ENCODE assay signal across 8 cellular contexts in the genomic region with DNA sequence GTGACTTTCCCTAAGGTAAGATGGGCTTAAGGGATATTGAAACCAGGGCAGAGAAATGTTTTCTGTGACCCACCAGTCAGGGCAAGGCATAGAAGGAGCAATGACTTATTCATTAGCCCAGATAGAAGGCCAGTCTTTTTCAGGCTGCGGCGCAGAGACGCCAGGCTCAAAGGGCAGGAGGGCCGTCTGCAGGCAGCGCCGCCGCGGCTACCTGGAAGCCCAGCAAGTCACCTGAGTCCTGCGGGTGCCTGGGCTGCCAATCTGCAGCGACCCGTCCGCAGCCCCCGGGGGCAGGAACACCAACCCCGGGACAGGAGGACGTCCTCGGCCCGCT. TPM values are rescaled to one million over a fixed set of nuclear protein-coding genes. Genes with fewer than 3 reads are reported as not detected.
DNase-seq lines count a peak whose midpoint lies in the region; ATAC-seq and TF ChIP-seq lines count a peak whose summit lies in the region.

No MANE protein-coding gene starts in this region.

- H3K4me3 ChIP-seq in HEK293 (ENCODE audit: low read depth, low read length), result peak overlapping the region; percentile 78
- H3K4me3 ChIP-seq in WI38 (ENCODE audit: low read depth, low read length), result peak overlapping the region; percentile 34
- peak overlapping the region; percentile 62 for H3K4me3 ChIP-seq in iPS-18c (ENCODE audit: insufficient read depth, low read depth, low read length)
- peak overlapping the region in 2 of 3 donors; percentile 14 to 36 for H3K4me3 ChIP-seq in skeletal muscle tissue (ENCODE audit: low read length in 3 of 3)

- no peak for TF ChIP-seq CTCF in HEK293 (tag by site-specific recombination; IDR thresholded peaks at IDR 0.05)
- TF ChIP-seq CTCF in WI38 (IDR thresholded peaks at IDR 0.05; ENCODE audit: low read depth, low read length), result no peak

- no peak for DNase-seq in activated effector memory CD4-positive, alpha-beta T cell treated with Interleukin-2 at 50 U/mL for 16 hours
- DNase-seq in activated CD4-positive, alpha-beta T cell treated with anti-CD3 and anti-CD28 coated beads for 4 hours, result no peak
- no peak for DNase-seq in NOMO-1 treated with dmso at 0.1 percent for 144 hours (lab: John Stamatoyannopoulos, UW; ENCODE audit: unreplicated experiment)

- H3K27ac ChIP-seq in HEK293 (ENCODE audit: extremely low read depth, low read depth, low read length) (no peak overlapping the region; the same call in 1 of the 2 replicates), skeletal muscle tissue (ENCODE audit: low read depth, low read length) (no peak overlapping the region)

- CTCF ChIA-PET in HEK293 (lab: Yijun Ruan, JAX), result no interaction called here

- POLR2A ChIA-PET in HEK293 (lab: Yijun Ruan, JAX), result no interaction called here

- no peak for ATAC-seq in HG02885 (IDR thresholded peaks at IDR 0.05; ENCODE audit: poor library complexity, unreplicated experiment)

- H3K36me3 ChIP-seq in HEK293 (ENCODE audit: control insufficient read depth in 2 of 2, insufficient read depth in 1 of 2, low read length in 2 of 2), result no peaks in the 10 kb centered on the region
- H3K36me3 ChIP-seq in skeletal muscle tissue (ENCODE audit: control insufficient read depth in 3 of 3, insufficient read depth in 3 of 3, low read length in 3 of 3), result no peaks in the 10 kb centered on the region

- peaks cover 20 to 45% (median 25%) of the 10 kb centered on the region in 3 donors for H3K27me3 ChIP-seq in skeletal muscle tissue (ENCODE audit: control insufficient read depth in 3 of 3, insufficient read depth in 3 of 3, low read length in 3 of 3)

- no peak overlapping the region for H3K9ac ChIP-seq in skeletal muscle tissue (ENCODE audit: low read depth in 1 of 3, low read length in 3 of 3)

- H3K4me1 ChIP-seq in HEK293 (ENCODE audit: control insufficient read depth, insufficient read depth, low read length), result no peaks in the 10 kb centered on the region
- H3K4me1 ChIP-seq in skeletal muscle tissue (ENCODE audit: control insufficient read depth in 3 of 3, insufficient read depth in 3 of 3, low read length in 3 of 3), result peaks cover 0 to 7% (median 0%) of the 10 kb centered on the region in 3 donors

- H3K9me3 ChIP-seq in HEK293 (ENCODE audit: control insufficient read depth, insufficient read depth, low read depth, low read length), result no peaks in the 10 kb centered on the region
- H3K9me3 ChIP-seq in iPS-18c (ENCODE audit: control insufficient read depth, insufficient read depth, low read length), result peaks cover 2% of the 10 kb centered on the region
- H3K9me3 ChIP-seq in skeletal muscle tissue (ENCODE audit: control insufficient read depth in 3 of 3, low read length in 3 of 3), result no peaks in the 10 kb centered on the region

TF ChIP-seq in HEK293, 187 proteins besides CTCF, POLR2A, EP300 and RAD21:
- TF ChIP-seq ZNF335 (tag by site-specific recombination; conservative IDR thresholded peaks at IDR 0.05) (peak; percentile 40), ZNF624 (tag by site-specific recombination; IDR thresholded peaks at IDR 0.05) (no peak), ZNF184 (tag by site-specific recombination; IDR thresholded peaks at IDR 0.05) (no peak), ZBTB48 (tag by site-specific recombination; IDR thresholded peaks at IDR 0.05) (peak; percentile 61; the same call in 1 of the 2 replicates), ZNF202 (tag by site-specific recombination; IDR thresholded peaks at IDR 0.05; ENCODE audit: borderline replicate concordance) (no peak), ZNF16 (tag by site-specific recombination; IDR thresholded peaks at IDR 0.05; ENCODE audit: low read depth) (no peak)
- TF ChIP-seq, protein P1, sequence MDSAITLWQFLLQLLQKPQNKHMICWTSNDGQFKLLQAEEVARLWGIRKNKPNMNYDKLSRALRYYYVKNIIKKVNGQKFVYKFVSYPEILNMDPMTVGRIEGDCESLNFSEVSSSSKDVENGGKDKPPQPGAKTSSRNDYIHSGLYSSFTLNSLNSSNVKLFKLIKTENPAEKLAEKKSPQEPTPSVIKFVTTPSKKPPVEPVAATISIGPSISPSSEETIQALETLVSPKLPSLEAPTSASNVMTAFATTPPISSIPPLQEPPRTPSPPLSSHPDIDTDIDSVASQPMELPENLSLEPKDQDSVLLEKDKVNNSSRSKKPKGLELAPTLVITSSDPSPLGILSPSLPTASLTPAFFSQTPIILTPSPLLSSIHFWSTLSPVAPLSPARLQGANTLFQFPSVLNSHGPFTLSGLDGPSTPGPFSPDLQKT (IDR thresholded peaks at IDR 0.05; ENCODE audit: borderline replicate concordance, low read depth, low read length), result no peak
- TF ChIP-seq, protein P2, sequence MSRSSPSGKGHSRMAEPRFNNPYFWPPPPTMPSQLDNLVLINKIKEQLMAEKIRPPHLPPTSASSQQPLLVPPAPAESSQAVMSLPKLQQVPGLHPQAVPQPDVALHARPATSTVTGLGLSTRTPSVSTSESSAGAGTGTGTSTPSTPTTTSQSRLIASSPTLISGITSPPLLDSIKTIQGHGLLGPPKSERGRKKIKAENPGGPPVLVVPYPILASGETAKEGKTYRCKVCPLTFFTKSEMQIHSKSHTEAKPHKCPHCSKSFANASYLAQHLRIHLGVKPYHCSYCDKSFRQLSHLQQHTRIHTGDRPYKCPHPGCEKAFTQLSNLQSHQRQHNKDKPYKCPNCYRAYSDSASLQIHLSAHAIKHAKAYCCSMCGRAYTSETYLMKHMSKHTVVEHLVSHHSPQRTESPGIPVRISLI (tag by site-specific recombination; IDR thresholded peaks at IDR 0.05), result no peak
- TF ChIP-seq, protein P3, sequence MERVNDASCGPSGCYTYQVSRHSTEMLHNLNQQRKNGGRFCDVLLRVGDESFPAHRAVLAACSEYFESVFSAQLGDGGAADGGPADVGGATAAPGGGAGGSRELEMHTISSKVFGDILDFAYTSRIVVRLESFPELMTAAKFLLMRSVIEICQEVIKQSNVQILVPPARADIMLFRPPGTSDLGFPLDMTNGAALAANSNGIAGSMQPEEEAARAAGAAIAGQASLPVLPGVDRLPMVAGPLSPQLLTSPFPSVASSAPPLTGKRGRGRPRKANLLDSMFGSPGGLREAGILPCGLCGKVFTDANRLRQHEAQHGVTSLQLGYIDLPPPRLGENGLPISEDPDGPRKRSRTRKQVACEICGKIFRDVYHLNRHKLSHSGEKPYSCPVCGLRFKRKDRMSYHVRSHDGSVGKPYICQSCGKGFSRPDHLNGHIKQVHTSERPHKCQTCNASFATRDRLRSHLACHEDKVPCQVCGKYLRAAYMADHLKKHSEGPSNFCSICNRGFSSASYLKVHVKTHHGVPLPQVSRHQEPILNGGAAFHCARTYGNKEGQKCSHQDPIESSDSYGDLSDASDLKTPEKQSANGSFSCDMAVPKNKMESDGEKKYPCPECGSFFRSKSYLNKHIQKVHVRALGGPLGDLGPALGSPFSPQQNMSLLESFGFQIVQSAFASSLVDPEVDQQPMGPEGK (tag by site-specific recombination; IDR thresholded peaks at IDR 0.05), result 0 out of 2 replicates have a peak, but pooled peaks have one; percentile 76
- TF ChIP-seq, protein P4, sequence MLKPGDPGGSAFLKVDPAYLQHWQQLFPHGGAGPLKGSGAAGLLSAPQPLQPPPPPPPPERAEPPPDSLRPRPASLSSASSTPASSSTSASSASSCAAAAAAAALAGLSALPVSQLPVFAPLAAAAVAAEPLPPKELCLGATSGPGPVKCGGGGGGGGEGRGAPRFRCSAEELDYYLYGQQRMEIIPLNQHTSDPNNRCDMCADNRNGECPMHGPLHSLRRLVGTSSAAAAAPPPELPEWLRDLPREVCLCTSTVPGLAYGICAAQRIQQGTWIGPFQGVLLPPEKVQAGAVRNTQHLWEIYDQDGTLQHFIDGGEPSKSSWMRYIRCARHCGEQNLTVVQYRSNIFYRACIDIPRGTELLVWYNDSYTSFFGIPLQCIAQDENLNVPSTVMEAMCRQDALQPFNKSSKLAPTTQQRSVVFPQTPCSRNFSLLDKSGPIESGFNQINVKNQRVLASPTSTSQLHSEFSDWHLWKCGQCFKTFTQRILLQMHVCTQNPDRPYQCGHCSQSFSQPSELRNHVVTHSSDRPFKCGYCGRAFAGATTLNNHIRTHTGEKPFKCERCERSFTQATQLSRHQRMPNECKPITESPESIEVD (tag by site-specific recombination; IDR thresholded peaks at IDR 0.05), result no peak
- TF ChIP-seq, protein P5, sequence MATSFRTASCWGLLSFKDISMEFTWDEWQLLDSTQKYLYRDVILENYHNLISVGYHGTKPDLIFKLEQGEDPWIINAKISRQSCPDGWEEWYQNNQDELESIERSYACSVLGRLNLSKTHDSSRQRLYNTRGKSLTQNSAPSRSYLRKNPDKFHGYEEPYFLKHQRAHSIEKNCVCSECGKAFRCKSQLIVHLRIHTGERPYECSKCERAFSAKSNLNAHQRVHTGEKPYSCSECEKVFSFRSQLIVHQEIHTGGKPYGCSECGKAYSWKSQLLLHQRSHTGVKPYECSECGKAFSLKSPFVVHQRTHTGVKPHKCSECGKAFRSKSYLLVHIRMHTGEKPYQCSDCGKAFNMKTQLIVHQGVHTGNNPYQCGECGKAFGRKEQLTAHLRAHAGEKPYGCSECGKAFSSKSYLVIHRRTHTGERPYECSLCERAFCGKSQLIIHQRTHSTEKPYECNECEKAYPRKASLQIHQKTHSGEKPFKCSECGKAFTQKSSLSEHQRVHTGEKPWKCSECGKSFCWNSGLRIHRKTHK (tag by site-specific recombination; IDR thresholded peaks at IDR 0.05), result no peak
TF ChIP-seq in HEK293: peak in this region for 3.

RNA-seq across cellular contexts. Expression of a gene that starts 0.3 kb away (rescaled TPM):
- under 0.01 TPM for total RNA-seq in skeletal muscle tissue

Comparison
In these comparisons a context has a peak if more than half of its experiments do, and no peak if none do; other contexts are left out.
1. H3K4me3 ChIP-seq: peak in every context shown above with its lines; median percentile 78 in HEK293; 62 in iPS-18c; 34 in WI38; 25 in skeletal muscle tissue.